1 cellular context compared by ENCODE assay signal in the genomic region with DNA sequence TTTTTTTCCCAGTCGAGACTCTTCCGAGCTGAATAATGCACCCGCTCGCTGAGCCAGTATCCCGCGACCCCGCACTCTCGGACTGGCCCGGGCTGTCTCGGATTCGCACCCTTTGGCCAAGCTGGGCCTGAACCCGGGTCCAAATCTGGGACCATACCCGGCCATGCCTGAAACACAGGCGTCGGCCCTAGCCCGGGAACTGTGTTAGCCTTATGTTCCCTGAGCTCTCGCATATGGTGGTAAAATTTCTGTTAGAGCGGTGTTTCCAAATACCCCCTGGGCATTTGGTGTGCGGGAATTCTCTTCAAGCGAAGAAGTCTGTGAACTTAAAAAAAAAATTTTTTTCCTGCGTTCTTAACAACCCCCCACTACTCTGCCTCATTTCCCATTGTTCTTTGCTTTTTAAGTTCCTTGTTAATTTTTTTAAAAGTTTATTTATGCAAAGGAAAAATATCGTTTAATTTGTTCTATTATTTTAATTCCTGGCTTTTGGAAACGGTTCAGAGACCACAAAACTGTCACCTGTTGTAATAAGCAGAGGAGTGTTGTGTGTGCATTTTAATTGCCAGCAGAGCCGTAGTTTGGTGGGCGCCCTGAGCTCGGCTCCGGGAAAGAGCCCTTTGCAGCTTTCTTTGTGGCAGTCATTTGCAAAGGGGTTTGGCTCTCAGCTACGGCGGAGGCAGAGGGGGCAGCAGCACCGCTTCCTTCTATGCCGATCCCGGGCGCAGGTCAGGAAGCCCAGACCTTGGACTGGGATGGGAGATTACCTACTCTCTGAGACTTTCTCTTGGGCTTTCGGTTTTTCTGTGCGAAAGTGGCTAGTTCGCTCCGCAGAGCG.
TF ChIP-seq lines count a peak whose summit lies in the region.

No MANE protein-coding gene starts in this region.

TF ChIP-seq in GM23338, 12 proteins besides CTCF, POLR2A, EP300 and RAD21 (continued from another document):
- TF ChIP-seq, protein P1, sequence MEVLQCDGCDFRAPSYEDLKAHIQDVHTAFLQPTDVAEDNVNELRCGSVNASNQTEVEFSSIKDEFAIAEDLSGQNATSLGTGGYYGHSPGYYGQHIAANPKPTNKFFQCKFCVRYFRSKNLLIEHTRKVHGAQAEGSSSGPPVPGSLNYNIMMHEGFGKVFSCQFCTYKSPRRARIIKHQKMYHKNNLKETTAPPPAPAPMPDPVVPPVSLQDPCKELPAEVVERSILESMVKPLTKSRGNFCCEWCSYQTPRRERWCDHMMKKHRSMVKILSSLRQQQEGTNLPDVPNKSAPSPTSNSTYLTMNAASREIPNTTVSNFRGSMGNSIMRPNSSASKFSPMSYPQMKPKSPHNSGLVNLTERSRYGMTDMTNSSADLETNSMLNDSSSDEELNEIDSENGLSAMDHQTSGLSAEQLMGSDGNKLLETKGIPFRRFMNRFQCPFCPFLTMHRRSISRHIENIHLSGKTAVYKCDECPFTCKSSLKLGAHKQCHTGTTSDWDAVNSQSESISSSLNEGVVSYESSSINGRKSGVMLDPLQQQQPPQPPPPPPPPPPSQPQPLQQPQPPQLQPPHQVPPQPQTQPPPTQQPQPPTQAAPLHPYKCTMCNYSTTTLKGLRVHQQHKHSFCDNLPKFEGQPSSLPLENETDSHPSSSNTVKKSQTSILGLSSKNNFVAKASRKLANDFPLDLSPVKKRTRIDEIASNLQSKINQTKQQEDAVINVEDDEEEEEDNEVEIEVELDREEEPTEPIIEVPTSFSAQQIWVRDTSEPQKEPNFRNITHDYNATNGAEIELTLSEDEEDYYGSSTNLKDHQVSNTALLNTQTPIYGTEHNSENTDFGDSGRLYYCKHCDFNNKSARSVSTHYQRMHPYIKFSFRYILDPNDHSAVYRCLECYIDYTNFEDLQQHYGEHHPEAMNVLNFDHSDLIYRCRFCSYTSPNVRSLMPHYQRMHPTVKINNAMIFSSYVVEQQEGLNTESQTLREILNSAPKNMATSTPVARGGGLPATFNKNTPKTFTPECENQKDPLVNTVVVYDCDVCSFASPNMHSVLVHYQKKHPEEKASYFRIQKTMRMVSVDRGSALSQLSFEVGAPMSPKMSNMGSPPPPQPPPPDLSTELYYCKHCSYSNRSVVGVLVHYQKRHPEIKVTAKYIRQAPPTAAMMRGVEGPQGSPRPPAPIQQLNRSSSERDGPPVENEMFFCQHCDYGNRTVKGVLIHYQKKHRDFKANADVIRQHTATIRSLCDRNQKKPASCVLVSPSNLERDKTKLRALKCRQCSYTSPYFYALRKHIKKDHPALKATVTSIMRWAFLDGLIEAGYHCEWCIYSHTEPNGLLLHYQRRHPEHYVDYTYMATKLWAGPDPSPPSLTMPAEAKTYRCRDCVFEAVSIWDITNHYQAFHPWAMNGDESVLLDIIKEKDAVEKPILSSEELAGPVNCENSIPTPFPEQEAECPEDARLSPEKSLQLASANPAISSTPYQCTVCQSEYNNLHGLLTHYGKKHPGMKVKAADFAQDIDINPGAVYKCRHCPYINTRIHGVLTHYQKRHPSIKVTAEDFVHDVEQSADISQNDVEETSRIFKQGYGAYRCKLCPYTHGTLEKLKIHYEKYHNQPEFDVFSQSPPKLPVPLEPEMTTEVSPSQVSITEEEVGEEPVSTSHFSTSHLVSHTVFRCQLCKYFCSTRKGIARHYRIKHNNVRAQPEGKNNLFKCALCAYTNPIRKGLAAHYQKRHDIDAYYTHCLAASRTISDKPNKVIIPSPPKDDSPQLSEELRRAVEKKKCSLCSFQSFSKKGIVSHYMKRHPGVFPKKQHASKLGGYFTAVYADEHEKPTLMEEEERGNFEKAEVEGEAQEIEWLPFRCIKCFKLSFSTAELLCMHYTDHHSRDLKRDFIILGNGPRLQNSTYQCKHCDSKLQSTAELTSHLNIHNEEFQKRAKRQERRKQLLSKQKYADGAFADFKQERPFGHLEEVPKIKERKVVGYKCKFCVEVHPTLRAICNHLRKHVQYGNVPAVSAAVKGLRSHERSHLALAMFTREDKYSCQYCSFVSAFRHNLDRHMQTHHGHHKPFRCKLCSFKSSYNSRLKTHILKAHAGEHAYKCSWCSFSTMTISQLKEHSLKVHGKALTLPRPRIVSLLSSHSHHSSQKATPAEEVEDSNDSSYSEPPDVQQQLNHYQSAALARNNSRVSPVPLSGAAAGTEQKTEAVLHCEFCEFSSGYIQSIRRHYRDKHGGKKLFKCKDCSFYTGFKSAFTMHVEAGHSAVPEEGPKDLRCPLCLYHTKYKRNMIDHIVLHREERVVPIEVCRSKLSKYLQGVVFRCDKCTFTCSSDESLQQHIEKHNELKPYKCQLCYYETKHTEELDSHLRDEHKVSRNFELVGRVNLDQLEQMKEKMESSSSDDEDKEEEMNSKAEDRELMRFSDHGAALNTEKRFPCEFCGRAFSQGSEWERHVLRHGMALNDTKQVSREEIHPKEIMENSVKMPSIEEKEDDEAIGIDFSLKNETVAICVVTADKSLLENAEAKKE (CRISPR knock-in tag; IDR thresholded peaks at IDR 0.05), result no peak
